Comparison of ENCODE assay signal across 1 cellular context in genomic region chr19:47564081-47564480, GRCh38.
TF ChIP-seq lines count a peak whose summit lies in the region.

No MANE protein-coding gene starts in this region.

TF ChIP-seq in liver, 16 proteins besides CTCF, POLR2A, EP300 and RAD21 (continued from another document):
- peak; percentile 22 for TF ChIP-seq MAX (IDR thresholded peaks at IDR 0.05)
- peak; percentile 63 for TF ChIP-seq HNF4G (IDR thresholded peaks at IDR 0.05)
- TF ChIP-seq ATF3 (IDR thresholded peaks at IDR 0.05) = no peak
- no peak for TF ChIP-seq YY1 (IDR thresholded peaks at IDR 0.05)
- TF ChIP-seq RXRA (IDR thresholded peaks at IDR 0.05) = peak in 1 of 2 donors; percentile 32
- no peak for TF ChIP-seq EGR1 (IDR thresholded peaks at IDR 0.05; ENCODE audit: low read depth in 2 of 2)
- TF ChIP-seq JUND (IDR thresholded peaks at IDR 0.05) = no peak
- no peak for TF ChIP-seq GABPA (IDR thresholded peaks at IDR 0.05 in 1 of 2, conservative IDR thresholded peaks at IDR 0.05 in 1 of 2)
- TF ChIP-seq FOXA2 (IDR thresholded peaks at IDR 0.05) = peak; percentile 5
- no peak for TF ChIP-seq NR2F2 (IDR thresholded peaks at IDR 0.05)
- peak; percentile 82 to 87 for TF ChIP-seq HNF4A (conservative IDR thresholded peaks at IDR 0.05)
- TF ChIP-seq FOXA1 (IDR thresholded peaks at IDR 0.05) = no peak
- TF ChIP-seq TAF1 (conservative IDR thresholded peaks at IDR 0.05) = no peak
- no peak for TF ChIP-seq ZBTB33 (IDR thresholded peaks at IDR 0.05)
